ENCODE assay signal across 12 cellular contexts in the genomic region with DNA sequence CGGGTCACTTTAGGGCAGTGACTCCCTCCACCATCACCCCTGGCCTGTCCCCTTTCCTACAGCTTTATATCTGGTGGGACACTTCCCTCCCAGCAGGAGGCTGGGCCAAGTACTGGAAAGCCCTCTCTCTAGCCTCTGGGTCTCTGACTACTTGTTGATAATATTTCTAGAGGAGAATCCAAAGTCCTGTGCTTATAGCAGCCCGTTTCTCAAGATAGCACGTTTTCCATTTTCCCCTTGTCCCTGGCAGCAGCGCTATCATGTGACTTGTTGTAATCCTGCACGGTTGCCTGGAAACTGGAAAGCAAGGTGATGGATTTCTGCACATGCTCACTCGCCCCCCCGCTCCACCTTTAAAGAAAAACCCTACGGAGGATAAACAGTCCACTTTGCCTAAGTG. TPM values are rescaled to one million over a fixed set of nuclear protein-coding genes. Genes with fewer than 3 reads are reported as not detected.
DNase-seq lines count a peak whose midpoint lies in the region; ATAC-seq and TF ChIP-seq lines count a peak whose summit lies in the region.
"Had no signal": no experiment of that assay in that cellular context is flagged by ENCODE, and none has a peak within 500 bp of the region (broad histone marks: within the 10 kb centered on the region; RNA-seq: fewer than 3 reads in every experiment).

No MANE protein-coding gene starts in this region.

- H3K9me3 ChIP-seq in ascending aorta: no peaks in the 10 kb centered on the region

- peak; percentile 12 for DNase-seq in NCI-H1694 treated with DMSO at 0.1 percent for 48 hours (lab: John Stamatoyannopoulos, UW)
- DNase-seq in NCI-H1694 (lab: John Stamatoyannopoulos, UW): no peak
- DNase-seq in ascending aorta (ENCODE audit: low spot score in 2 of 2): peak in 1 of 2 donors; percentile 73
- DNase-seq in AG08395 (ENCODE audit: low spot score): no peak
- DNase-seq: activated gamma-delta T cell, HFFc6, Karpas-422 had no signal

- 25% methylated on average over 8 of the region's 8 CpGs for WGBS in urinary bladder

- no peak for TF ChIP-seq CTCF in ascending aorta (IDR thresholded peaks at IDR 0.05)

- H3K4me3 ChIP-seq in ascending aorta: no peak overlapping the region
- no peak overlapping the region for H3K4me3 ChIP-seq in urinary bladder (ENCODE audit: low read depth, low read length)
- H3K4me3 ChIP-seq: skin epidermis had no signal

- peak overlapping the region; percentile 50 to 52 for H3K27ac ChIP-seq in ascending aorta
- peak overlapping the region; percentile 57 for H3K27ac ChIP-seq in layer of hippocampus (ENCODE audit: low read depth, low read length)
- peak overlapping the region; percentile 44 for H3K27ac ChIP-seq in urinary bladder (ENCODE audit: low read depth)
- H3K27ac ChIP-seq: skin epidermis had no signal

- H3K36me3 ChIP-seq in ascending aorta (no peaks in the 10 kb centered on the region), urinary bladder (ENCODE audit: insufficient read depth) (no peaks in the 10 kb centered on the region)

- no peaks in the 10 kb centered on the region for H3K27me3 ChIP-seq in ascending aorta
- H3K27me3 ChIP-seq in layer of hippocampus (ENCODE audit: control insufficient read depth, insufficient read depth, low read length): no peaks in the 10 kb centered on the region

- peaks cover 0 to 5% of the 10 kb centered on the region in 2 donors for H3K4me1 ChIP-seq in ascending aorta
- no peaks in the 10 kb centered on the region for H3K4me1 ChIP-seq in urinary bladder (ENCODE audit: insufficient read depth)

- ATAC-seq in GM19023 (IDR thresholded peaks at IDR 0.05; ENCODE audit: unreplicated experiment): no peak
- ATAC-seq in HG02970 (IDR thresholded peaks at IDR 0.05; ENCODE audit: low FRiP score, unreplicated experiment): no peak

- intact Hi-C loops in ascending aorta (cut with DNase I): loop anchor here (5.0 kb wide), 1 partner anchor 592 kb away; no protein-coding TSS in a partner anchor

RNA-seq across cellular contexts. Expression of a gene that starts 3.3 kb away (rescaled TPM):
- total RNA-seq in ascending aorta (27.5 TPM), urinary bladder (23.4 TPM)
- 25.4 TPM for polyA plus RNA-seq in urinary bladder
